23 cellular contexts compared by ENCODE assay signal in the genomic region with DNA sequence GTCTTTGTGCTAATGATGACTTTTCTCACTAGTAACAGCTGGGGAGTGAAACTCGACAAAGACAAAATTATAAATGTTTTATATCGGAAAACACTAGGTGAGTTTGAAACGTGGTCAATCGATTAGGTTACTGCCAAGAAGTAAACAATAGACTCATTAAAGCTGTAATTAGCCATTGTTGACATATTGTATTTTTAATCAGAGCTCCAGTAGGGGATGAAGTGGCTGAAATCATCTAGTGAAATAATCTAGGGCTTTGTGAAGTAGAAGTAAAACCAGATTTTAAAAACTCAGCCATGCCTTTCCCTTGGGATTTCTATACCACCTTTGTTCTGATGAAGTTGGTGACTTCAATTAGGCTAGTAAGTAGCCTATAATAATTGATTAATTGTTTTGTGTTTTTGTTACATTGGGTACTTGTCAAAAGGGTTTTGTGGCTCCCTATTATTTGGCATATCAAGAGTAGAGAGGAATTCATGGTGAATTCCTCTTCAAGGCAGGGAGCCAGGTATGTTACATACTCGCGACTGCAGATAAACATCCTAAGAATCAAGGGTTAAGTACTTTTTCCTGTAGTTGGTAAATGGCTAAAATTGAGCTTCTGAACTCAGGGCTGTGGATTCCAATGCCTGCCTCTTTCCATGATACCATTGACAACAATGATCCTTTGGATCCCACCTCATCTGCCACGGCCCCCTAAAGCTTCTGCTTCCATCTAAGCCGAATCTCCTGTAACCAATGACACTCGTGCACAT. TPM values are rescaled to one million over a fixed set of nuclear protein-coding genes. Genes with fewer than 3 reads are reported as not detected.
"Had no signal": no experiment of that assay in that cellular context is flagged by ENCODE, and none has a peak within 500 bp of the region (broad histone marks: within the 10 kb centered on the region; RNA-seq: fewer than 3 reads in every experiment).

No MANE protein-coding gene starts in this region.

- H3K27me3 ChIP-seq: esophagus squamous epithelium, gastrocnemius medialis, left lung, pancreas, uterus had no signal

- ATAC-seq: gastrocnemius medialis; left lung; right cardiac atrium; stimulated activated effector memory CD8-positive, alpha-beta T cell treated with anti-CD3 and anti-CD28 coated beads, Interleukin-12 subunit alpha, Interleukin-12 subunit beta, amount 100 ng/mL, for 72 hours had no signal

- H3K27ac ChIP-seq: coronary artery, esophagus squamous epithelium, gastrocnemius medialis, left lung, pancreas, uterus had no signal

- H3K4me1 ChIP-seq: gastrocnemius medialis, left lung, uterus had no signal

- H3K4me3 ChIP-seq: coronary artery, esophagus squamous epithelium, gastrocnemius medialis, left lung, lung, pancreas, uterus had no signal

- DNase-seq: activated CD4-positive, alpha-beta T cell treated with anti-CD3 and anti-CD28 coated beads for 4 hours; activated CD4-positive, alpha-beta T cell treated with anti-CD3 and anti-CD28 coated beads, Interleukin-2, amount 50 U/mL, for 48 hours; activated CD4-positive, CD25-positive, alpha-beta regulatory T cell; activated naive CD4-positive, alpha-beta T cell treated with Interleukin-2 at 50 U/mL for 16 hours; activated naive CD8-positive, alpha-beta T cell treated with anti-CD3 and anti-CD28 coated beads for 36 hours; activated T-cell treated with anti-CD3 and anti-CD28 coated beads, Interleukin-2, amount 50 U/mL, for 48 hours; esophagus squamous epithelium; gastrocnemius medialis; hippocampal formation; kidney glomerular epithelial cell; left lung; midbrain; nephron progenitor cell; pancreas; right cardiac atrium; stimulated activated CD4-positive, alpha-beta T cell treated with anti-CD3 and anti-CD28 coated beads, Interleukin-2, amount 100 ng/mL, for 24 hours; T1000; trophoblast cell; uterus had no signal

- H3K9me3 ChIP-seq: esophagus squamous epithelium, gastrocnemius medialis, left lung, pancreas, uterus had no signal

- FAIRE-seq: astrocyte, pancreas had no signal

- H3K36me3 ChIP-seq: esophagus squamous epithelium, gastrocnemius medialis, left lung, pancreas, uterus had no signal

RNA-seq across cellular contexts. Expression of a gene that starts 31.6 kb away (rescaled TPM):
- total RNA-seq: activated naive CD8-positive, alpha-beta T cell treated with anti-CD3 and anti-CD28 coated beads for 36 hours had no signal
